In genomic region chr1:198497326-198498220, GRCh38 we compare ENCODE assay signal across 11 cellular contexts. TPM values are rescaled to one million over a fixed set of nuclear protein-coding genes. Genes with fewer than 3 reads are reported as not detected.
DNase-seq lines count a peak whose midpoint lies in the region; ATAC-seq and TF ChIP-seq lines count a peak whose summit lies in the region.
"Had no signal": no experiment of that assay in that cellular context is flagged by ENCODE, and none has a peak within 500 bp of the region (broad histone marks: within the 10 kb centered on the region; RNA-seq: fewer than 3 reads in every experiment).

No MANE protein-coding gene starts in this region.

- TF ChIP-seq CTCF in PC-3 (conservative IDR thresholded peaks at IDR 0.05; ENCODE audit: low read depth, low read length) (no peak), fibroblast of mammary gland (conservative IDR thresholded peaks at IDR 0.05; ENCODE audit: control insufficient read depth, insufficient read depth, low read depth, low read length) (no peak), Caco-2 (IDR thresholded peaks at IDR 0.05; ENCODE audit: insufficient read depth in 1 of 2, low read depth in 1 of 2, low read length in 1 of 2, severe bottlenecking in 1 of 2, unreplicated experiment in 1 of 2) (no peak)

- peak overlapping the region; percentile 63 for H3K27ac ChIP-seq in PC-3 (ENCODE audit: low read length)
- H3K27ac ChIP-seq: body of pancreas had no signal

- POLR2A ChIA-PET in PC-3 (lab: Charles Lee; ENCODE audit: unreplicated experiment) (no interaction called here), Caco-2 (lab: Charles Lee) (no interaction called here)

- peak; percentile 35 for ATAC-seq in PC-3
- peak; percentile 63 for ATAC-seq in stimulated activated effector memory CD8-positive, alpha-beta T cell treated with anti-CD3 and anti-CD28 coated beads, Interleukin-12 subunit alpha, Interleukin-12 subunit beta, amount 100 ng/mL, for 72 hours
- ATAC-seq: body of pancreas had no signal

- no peaks in the 10 kb centered on the region for H3F3A ChIP-seq in PC-3 (ENCODE audit: low read length, unreplicated experiment)

- no peaks in the 10 kb centered on the region for H4K20me1 ChIP-seq in PC-3 (ENCODE audit: low read length)

- peaks cover 5% of the 10 kb centered on the region for H3K9me3 Mint-ChIP-seq in stimulated activated effector memory CD8-positive, alpha-beta T cell treated with anti-CD3 and anti-CD28 coated beads, Interleukin-12 subunit alpha, Interleukin-12 subunit beta, amount 100 ng/mL, for 72 hours
- peaks cover 11% of the 10 kb centered on the region for H3K9me3 Mint-ChIP-seq in Caco-2 (ENCODE audit: unreplicated experiment)

- H3K36me3 ChIP-seq in PC-3 (ENCODE audit: low read depth, low read length) (no peaks in the 10 kb centered on the region), Caco-2 (ENCODE audit: control insufficient read depth, insufficient read depth, low read length) (no peaks in the 10 kb centered on the region)

- H3K9me2 ChIP-seq in PC-3 (replicated peaks; ENCODE audit: low read length) = no peaks in the 10 kb centered on the region

- BruUV-seq in PC-3 (replicated peaks; lab: Mats Ljungman, UMichigan) = no TSS peak
- no TSS peak for BruUV-seq in Caco-2 (replicated peaks; lab: Mats Ljungman, UMichigan)

- peak overlapping the region; percentile 53 for H3K4me2 ChIP-seq in PC-3 (ENCODE audit: low read length)

- H2AFZ ChIP-seq in PC-3 (ENCODE audit: low read length) = 0 out of 2 replicates have a peak overlapping the region, but pooled peaks have one; percentile 32

- DNase-seq in NCI-H82 (lab: John Stamatoyannopoulos, UW) (peak; percentile 35), NCI-H82 treated with DMSO at 0.1 percent for 48 hours (lab: John Stamatoyannopoulos, UW; ENCODE audit: unreplicated experiment) (no peak), PC-3 (peak; percentile 53), fibroblast of mammary gland (ENCODE audit: low read depth) (peak; percentile 72), Caco-2 (no peak), germinal center (ENCODE audit: low spot score) (no peak), NCI-H345 (lab: John Stamatoyannopoulos, UW) (no peak)
- no peak for DNase-seq in stimulated activated effector memory CD8-positive, alpha-beta T cell treated with anti-CD3 and anti-CD28 coated beads, Interleukin-12 subunit alpha, Interleukin-12 subunit beta, amount 100 ng/mL, for 72 hours (ENCODE audit: low spot score in 2 of 2)
- DNase-seq: left cardiac atrium had no signal

- intact Hi-C loops in PC-3 (cut with micrococcal nuclease) (no loop called here), Caco-2 (cut with micrococcal nuclease; ENCODE audit: unreplicated experiment) (loop anchor here (2.0 kb wide), 1 partner anchor 43 kb away; the partner anchor contains the start of gene ATP6V1G3)

- H3K4me3 ChIP-seq in PC-3 (ENCODE audit: low read length) (no peak overlapping the region), fibroblast of mammary gland (ENCODE audit: control insufficient read depth, low read depth, low read length) (no peak overlapping the region), Caco-2 (ENCODE audit: low read depth, low read length) (no peak overlapping the region)
- H3K4me3 ChIP-seq: body of pancreas had no signal

- H3K4me1 Mint-ChIP-seq in stimulated activated effector memory CD8-positive, alpha-beta T cell treated with anti-CD3 and anti-CD28 coated beads, Interleukin-12 subunit alpha, Interleukin-12 subunit beta, amount 100 ng/mL, for 72 hours = peaks cover 10% of the 10 kb centered on the region
- H3K4me1 Mint-ChIP-seq in Caco-2 (ENCODE audit: low read depth, unreplicated experiment) = peaks cover 21% of the 10 kb centered on the region

- H3K27me3 Mint-ChIP-seq in Caco-2 (ENCODE audit: insufficient read depth, unreplicated experiment) = no peaks in the 10 kb centered on the region

- H3K4me1 ChIP-seq in PC-3 (ENCODE audit: insufficient read depth, low read length) (peaks cover 42% of the 10 kb centered on the region), Caco-2 (peaks cover 16% of the 10 kb centered on the region)
- H3K4me1 ChIP-seq: body of pancreas had no signal

- CTCF ChIA-PET in PC-3 (lab: Charles Lee) (no interaction called here), Caco-2 (lab: Charles Lee) (no interaction called here)

- H3K27me3 ChIP-seq in PC-3 (ENCODE audit: low read length) = no peaks in the 10 kb centered on the region
- no peaks in the 10 kb centered on the region for H3K27me3 ChIP-seq in Caco-2 (replicated peaks; ENCODE audit: control insufficient read depth, insufficient read depth, low read length)
- H3K27me3 ChIP-seq: body of pancreas had no signal

- no peak overlapping the region for H3K27ac Mint-ChIP-seq in stimulated activated effector memory CD8-positive, alpha-beta T cell treated with anti-CD3 and anti-CD28 coated beads, Interleukin-12 subunit alpha, Interleukin-12 subunit beta, amount 100 ng/mL, for 72 hours
- H3K27ac Mint-ChIP-seq in Caco-2 (ENCODE audit: unreplicated experiment) = no peak overlapping the region
- H3K27ac Mint-ChIP-seq: T-helper 1 cell treated with Interleukin-12 subunit alpha and Interleukin-12 subunit beta and Interleukin-4 antibody, amounts not matched to agents 30 μg/mL and 1 μg/mL, for 36 hours had no signal

- no peak overlapping the region; the same call in 1 of the 2 replicates for H3K9ac ChIP-seq in PC-3 (ENCODE audit: low read length)

- no peaks in the 10 kb centered on the region for H3K79me2 ChIP-seq in PC-3 (ENCODE audit: low read length)

- H3K36me3 Mint-ChIP-seq in stimulated activated effector memory CD8-positive, alpha-beta T cell treated with anti-CD3 and anti-CD28 coated beads, Interleukin-12 subunit alpha, Interleukin-12 subunit beta, amount 100 ng/mL, for 72 hours = no peaks in the 10 kb centered on the region
- no peaks in the 10 kb centered on the region for H3K36me3 Mint-ChIP-seq in Caco-2 (ENCODE audit: insufficient read depth, unreplicated experiment)

- no peaks in the 10 kb centered on the region for H3K9me3 ChIP-seq in PC-3 (ENCODE audit: low read length)
- H3K9me3 ChIP-seq in Caco-2 = no peaks in the 10 kb centered on the region
- H3K9me3 ChIP-seq: body of pancreas had no signal

- no peak overlapping the region for H3K4me3 Mint-ChIP-seq in stimulated activated effector memory CD8-positive, alpha-beta T cell treated with anti-CD3 and anti-CD28 coated beads, Interleukin-12 subunit alpha, Interleukin-12 subunit beta, amount 100 ng/mL, for 72 hours
- H3K4me3 Mint-ChIP-seq in Caco-2 (ENCODE audit: unreplicated experiment) = no peak overlapping the region
- H3K4me3 Mint-ChIP-seq: T-helper 1 cell treated with Interleukin-12 subunit alpha and Interleukin-12 subunit beta and Interleukin-4 antibody, amounts not matched to agents 30 μg/mL and 1 μg/mL, for 36 hours had no signal

RNA-seq across cellular contexts. Expression of gene ATP6V1G3, which starts 42.9 kb away (rescaled TPM):
- total RNA-seq in PC-3 (2014; rRNA removed) (not detected in 2 replicates), Caco-2 (2022) (3.5 and 4.7 TPM in 2 replicates)
- total RNA-seq: body of pancreas, left cardiac atrium had no signal

Comparison
In these comparisons a context has a peak if more than half of its experiments do, and no peak if none do; other contexts are left out.
1. DNase-seq: peak in NCI-H82 (single experiment), PC-3 (single experiment) and fibroblast of mammary gland (single experiment); none in NCI-H82 treated with DMSO at 0.1 percent for 48 hours (single experiment), stimulated activated effector memory CD8-positive, alpha-beta T cell treated with anti-CD3 and anti-CD28 coated beads, Interleukin-12 subunit alpha, Interleukin-12 subunit beta, amount 100 ng/mL, for 72 hours (0 of 2), Caco-2 (0 of 2), germinal center (single experiment) and NCI-H345 (single experiment).